9 cellular contexts compared by ENCODE assay signal in genomic region chr9:78430387-78430786, GRCh38.
"Had no signal": no experiment of that assay in that cellular context is flagged by ENCODE, and none has a peak within 500 bp of the region (broad histone marks: within the 10 kb centered on the region; RNA-seq: fewer than 3 reads in every experiment).

No MANE protein-coding gene starts in this region.

- H3K27ac ChIP-seq: GM23248 had no signal

- H2AFZ ChIP-seq: GM23248 had no signal

- H3K4me3 Mint-ChIP-seq: HFFc6 had no signal

- H3K36me3 ChIP-seq: HAP-1 had no signal

- H3K9ac ChIP-seq: GM23248 had no signal

- FAIRE-seq: HTR-8/SVneo, K562 had no signal

- H3K27ac Mint-ChIP-seq: HFFc6 had no signal

- DNase-seq: GM23248, GOT3, H7, HFFc6, IMR-90 had no signal

- H3K4me3 ChIP-seq: GM23248, HAP-1, K562 had no signal

- ATAC-seq: HCT116, K562 had no signal
